ENCODE assay signal across 25 cellular contexts in the genomic region with DNA sequence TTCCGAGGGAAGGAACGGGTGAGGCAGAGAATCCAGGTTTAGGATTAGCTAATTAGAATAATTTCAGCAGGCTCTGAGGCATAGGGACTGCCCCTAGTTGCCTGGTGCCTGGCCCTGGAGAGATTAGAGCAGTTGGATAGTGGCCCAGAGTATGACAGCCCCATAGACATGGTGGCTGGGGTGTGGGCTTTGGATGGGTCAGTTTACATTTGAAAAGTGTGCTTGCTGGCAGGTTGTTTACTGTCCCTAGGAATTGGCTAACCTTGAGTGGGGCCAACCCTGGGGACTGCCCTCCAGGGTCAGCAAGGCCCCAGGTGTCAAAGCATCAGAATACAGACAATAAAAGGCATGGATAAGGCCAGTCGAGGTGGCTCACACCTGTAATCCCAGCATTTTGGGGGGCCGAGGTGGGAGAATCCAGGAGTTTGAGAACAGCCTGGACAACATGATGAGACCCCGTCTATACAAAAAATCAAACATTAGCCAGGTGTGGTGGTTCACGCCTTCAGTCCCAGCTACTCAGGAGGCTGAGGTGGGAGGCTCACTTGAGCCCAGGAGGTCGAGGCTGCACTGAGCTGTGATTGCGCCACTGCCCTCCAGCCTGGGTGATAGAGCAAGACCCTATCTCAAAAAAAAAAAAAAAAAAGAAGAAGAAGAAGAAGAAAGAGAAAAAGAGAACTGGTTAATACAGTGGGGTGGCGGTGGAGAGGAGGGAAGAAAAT.
"Had no signal": no experiment of that assay in that cellular context is flagged by ENCODE, and none has a peak within 500 bp of the region (broad histone marks: within the 10 kb centered on the region; RNA-seq: fewer than 3 reads in every experiment).

No MANE protein-coding gene starts in this region.

- H3K4me2 ChIP-seq: neural progenitor cell had no signal

- H3K4me1 ChIP-seq: neural progenitor cell, right lobe of liver, tibial nerve, upper lobe of left lung had no signal

- H3K9me3 ChIP-seq: mucosa of descending colon, right lobe of liver, thoracic aorta, tibial nerve, upper lobe of left lung had no signal

- FAIRE-seq: endometrium, frontal cortex, kidney, small intestine, urothelium cell line had no signal

- H3K9ac ChIP-seq: neural progenitor cell, parathyroid adenoma had no signal

- H3K27me3 ChIP-seq: neural progenitor cell, right lobe of liver, tibial nerve, upper lobe of left lung had no signal

- H3K4me3 Mint-ChIP-seq: effector memory CD8-positive, alpha-beta T cell; memory B cell; mesothelial cell of epicardium; natural killer cell treated with Interleukin-12 subunit alpha and Interleukin-12 subunit beta and Interleukin-15 and Interleukin-18, amount 100 ng/mL, for 72 hours; neural progenitor cell; stimulated activated naive B cell treated with anti-CD40 and anti-IgM and Interleukin-4, amounts not matched to agents 10 μg/mL and 1 μg/mL and 100 μg/mL, for 72 hours; stimulated activated naive CD8-positive, alpha-beta T cell treated with anti-CD3 and anti-CD28 coated beads, Interleukin-15, Interleukin-2, amounts not matched to agents 100 ng/mL and 50 ng/mL, for 24 hours had no signal

- ATAC-seq: effector memory CD8-positive, alpha-beta T cell; left lobe of liver; mucosa of descending colon; natural killer cell treated with Interleukin-12 subunit alpha and Interleukin-12 subunit beta and Interleukin-15 and Interleukin-18, amount 100 ng/mL, for 72 hours; stimulated activated naive B cell treated with anti-CD40 and anti-IgM and Interleukin-4, amounts not matched to agents 10 μg/mL and 1 μg/mL and 100 μg/mL, for 72 hours had no signal

- H3K27ac Mint-ChIP-seq: effector memory CD8-positive, alpha-beta T cell; memory B cell; mesothelial cell of epicardium; natural killer cell treated with Interleukin-12 subunit alpha and Interleukin-12 subunit beta and Interleukin-15 and Interleukin-18, amount 100 ng/mL, for 72 hours; neural progenitor cell; progenitor cell of endocrine pancreas; stimulated activated naive B cell treated with anti-CD40 and anti-IgM and Interleukin-4, amounts not matched to agents 10 μg/mL and 1 μg/mL and 100 μg/mL, for 72 hours; stimulated activated naive CD8-positive, alpha-beta T cell treated with anti-CD3 and anti-CD28 coated beads, Interleukin-15, Interleukin-2, amounts not matched to agents 100 ng/mL and 50 ng/mL, for 24 hours had no signal

- DNase-seq: cortex of kidney; effector memory CD8-positive, alpha-beta T cell; kidney; mucosa of descending colon; naive B cell; right lobe of liver; small intestine; stimulated activated CD4-positive, alpha-beta T cell treated with anti-CD3 and anti-CD28 coated beads, Interleukin-15, amount 100 ng/mL, for 24 hours; stimulated activated CD4-positive, alpha-beta T cell treated with anti-CD3 and anti-CD28 coated beads, Interleukin-2, amount 100 ng/mL, for 48 hours; stimulated activated naive B cell treated with anti-CD40 and anti-IgM and Interleukin-4, amounts not matched to agents 10 μg/mL and 1 μg/mL and 100 μg/mL, for 72 hours; upper lobe of left lung had no signal

- H3K36me3 Mint-ChIP-seq: memory B cell; mesothelial cell of epicardium; natural killer cell treated with Interleukin-12 subunit alpha and Interleukin-12 subunit beta and Interleukin-15 and Interleukin-18, amount 100 ng/mL, for 72 hours; neural progenitor cell; stimulated activated naive B cell treated with anti-CD40 and anti-IgM and Interleukin-4, amounts not matched to agents 10 μg/mL and 1 μg/mL and 100 μg/mL, for 72 hours had no signal

- H3K9me3 Mint-ChIP-seq: effector memory CD8-positive, alpha-beta T cell; memory B cell; mesothelial cell of epicardium; natural killer cell treated with Interleukin-12 subunit alpha and Interleukin-12 subunit beta and Interleukin-15 and Interleukin-18, amount 100 ng/mL, for 72 hours; neural progenitor cell; stimulated activated naive B cell treated with anti-CD40 and anti-IgM and Interleukin-4, amounts not matched to agents 10 μg/mL and 1 μg/mL and 100 μg/mL, for 72 hours had no signal

- H3K4me1 Mint-ChIP-seq: memory B cell, mesothelial cell of epicardium had no signal

- H3K36me3 ChIP-seq: neural progenitor cell, right lobe of liver, thoracic aorta, tibial nerve, upper lobe of left lung had no signal

- H3K27ac ChIP-seq: neural progenitor cell, parathyroid adenoma, right lobe of liver, thoracic aorta, tibial nerve, upper lobe of left lung had no signal

- H3K4me3 ChIP-seq: lung, mucosa of descending colon, neural progenitor cell, right lobe of liver, thoracic aorta, tibial nerve, upper lobe of left lung had no signal

- H2AFZ ChIP-seq: neural progenitor cell, parathyroid adenoma had no signal

- H3K27me3 Mint-ChIP-seq: stimulated activated naive CD8-positive, alpha-beta T cell treated with anti-CD3 and anti-CD28 coated beads, Interleukin-15, Interleukin-2, amounts not matched to agents 100 ng/mL and 50 ng/mL, for 24 hours had no signal
